Comparison of ENCODE assay signal across 28 cellular contexts in genomic region chr19:32858155-32858554, GRCh38. TPM values are rescaled to one million over a fixed set of nuclear protein-coding genes. Genes with fewer than 3 reads are reported as not detected.
A peak's percentile ranks its signal among the peaks of the same experiment; 100 is the strongest.
DNase-seq lines count a peak whose midpoint lies in the region; ATAC-seq, FAIRE-seq and TF ChIP-seq lines count a peak whose summit lies in the region.
"Had no signal": no experiment of that assay in that cellular context is flagged by ENCODE, and none has a peak within 500 bp of the region (broad histone marks: within the 10 kb centered on the region; RNA-seq: fewer than 3 reads in every experiment).

No MANE protein-coding gene starts in this region.

- no peak overlapping the region for H3K27ac Mint-ChIP-seq in chondrocyte (ENCODE audit: unreplicated experiment)
- H3K27ac Mint-ChIP-seq: CD14-positive monocyte; CD4-positive, alpha-beta T cell; CD8-positive, alpha-beta memory T cell; H9; HFFc6 had no signal

- H3K4me2 ChIP-seq in A549 (no peak overlapping the region), neuronal stem cell (ENCODE audit: insufficient read depth, low read length, poor library complexity, severe bottlenecking) (no peak overlapping the region), Karpas-422 (ENCODE audit: low read depth, low read length, poor library complexity, severe bottlenecking) (no peak overlapping the region)
- H3K4me2 ChIP-seq: BLaER1 treated with 17β-estradiol and CSF1 and Interleukin-3, amounts not matched to agents 10 nM and 100 nM had no signal

- no peak overlapping the region for H3K4me3 Mint-ChIP-seq in chondrocyte (ENCODE audit: unreplicated experiment)
- H3K4me3 Mint-ChIP-seq: CD14-positive monocyte; CD4-positive, alpha-beta T cell; CD8-positive, alpha-beta memory T cell; H9; HFFc6 had no signal

- no peak overlapping the region for H4K91ac ChIP-seq in neuronal stem cell (ENCODE audit: low read depth, low read length, poor library complexity)

- H3K4me3 ChIP-seq in A549 (no peak overlapping the region), neuronal stem cell (ENCODE audit: low read length in 2 of 2) (no peak overlapping the region), spleen (no peak overlapping the region), MG63 (no peak overlapping the region), Karpas-422 (ENCODE audit: low read length) (no peak overlapping the region), transverse colon (no peak overlapping the region)
- H3K4me3 ChIP-seq: BLaER1 treated with 17β-estradiol and CSF1 and Interleukin-3, amounts not matched to agents 10 nM and 100 nM; GM12878 had no signal

- CTCF ChIA-PET in A549 (lab: Yijun Ruan, JAX): no interaction called here

- in situ Hi-C loops in transverse colon (cut with MboI; ENCODE audit: low pct_ligation_motif_present in 1 of 4, low pct_unique_long_range_greater_than_20kb in 1 of 4, low sequenced_read_pairs in 3 of 4): no loop called here

- 62% methylated on average over 13 of the region's 13 CpGs for WGBS in A549 (ENCODE audit: missing lambda C conversion rate)
- WGBS in neuronal stem cell (ENCODE audit: extremely low coverage in 2 of 2, insufficient read length in 2 of 2, insufficient replicate concordance in 1 of 2), 2 donors: no CpG with 5 or more reads among the region's 13 CpGs
- 86 to 91% (median 90%) methylated on average over 13 of the region's 13 CpGs for WGBS in spleen, 5 donors
- 40 to 88% methylated on average over 1 to 9 of the region's 13 CpGs for WGBS in transverse colon (ENCODE audit: low coverage in 1 of 2), 2 donors

- no peak overlapping the region for H4K8ac ChIP-seq in neuronal stem cell (ENCODE audit: low read depth, low read length)

- H3K4me1 ChIP-seq in A549 (no peaks in the 10 kb centered on the region), neuronal stem cell (ENCODE audit: control insufficient read depth in 2 of 2, insufficient read depth in 1 of 2, low read depth in 1 of 2, low read length in 2 of 2) (no peaks in the 10 kb centered on the region), spleen (no peaks in the 10 kb centered on the region), Karpas-422 (ENCODE audit: low read length) (no peaks in the 10 kb centered on the region), transverse colon (no peaks in the 10 kb centered on the region)
- H3K4me1 ChIP-seq: BE2C; BLaER1 treated with 17β-estradiol and CSF1 and Interleukin-3, amounts not matched to agents 10 nM and 100 nM had no signal

- no peak overlapping the region for H2BK5ac ChIP-seq in neuronal stem cell (ENCODE audit: low read length)

- intact Hi-C loops in spleen (cut with DNase I; ENCODE audit: low total_unique reads) (no loop called here), transverse colon (cut with DNase I; ENCODE audit: low total_unique reads) (no loop called here)

- no peaks in the 10 kb centered on the region for H4K20me1 ChIP-seq in Karpas-422 (ENCODE audit: insufficient read depth, low read depth, low read length)
- H4K20me1 ChIP-seq: BLaER1 treated with 17β-estradiol and CSF1 and Interleukin-3, amounts not matched to agents 10 nM and 100 nM had no signal

- H2BK15ac ChIP-seq in neuronal stem cell (ENCODE audit: low read length): no peak overlapping the region

- TF ChIP-seq POLR2A in A549 (IDR thresholded peaks at IDR 0.05; ENCODE audit: low read length) (no peak), spleen (IDR thresholded peaks at IDR 0.05) (no peak), transverse colon (IDR thresholded peaks at IDR 0.05) (no peak)

- no peaks in the 10 kb centered on the region for H3K9me2 ChIP-seq in Karpas-422 (replicated peaks; ENCODE audit: insufficient read depth, low read length)

- POLR2A ChIA-PET in A549 (lab: Yijun Ruan, JAX): no interaction called here

- no peak overlapping the region for H2BK12ac ChIP-seq in neuronal stem cell (ENCODE audit: low read length)

- H3K27ac ChIP-seq in A549: no peak overlapping the region
- H3K27ac ChIP-seq in neuronal stem cell (replicated peaks; ENCODE audit: low read length): no peak overlapping the region
- H3K27ac ChIP-seq in spleen: no peak overlapping the region
- no peak overlapping the region for H3K27ac ChIP-seq in Karpas-422 (ENCODE audit: low read length)
- H3K27ac ChIP-seq in transverse colon: no peak overlapping the region
- H3K27ac ChIP-seq: 22Rv1; BLaER1 treated with 17β-estradiol and CSF1 and Interleukin-3, amounts not matched to agents 10 nM and 100 nM had no signal

- H3K79me2 ChIP-seq in Karpas-422 (ENCODE audit: low read length): no peaks in the 10 kb centered on the region

- DNase-seq in A549 (ENCODE audit: low read depth in 1 of 2, low spot score in 1 of 2): no peak
- DNase-seq in chondrocyte (ENCODE audit: low spot score): peak; percentile 63
- DNase-seq in neuronal stem cell (ENCODE audit: low spot score): no peak
- DNase-seq in spleen: peak; percentile 40
- no peak for DNase-seq in MG63
- DNase-seq in Karpas-422: no peak
- DNase-seq in transverse colon: no peak
- DNase-seq: ACHN; AML-193; BE2C; CD4-positive, alpha-beta T cell; CD8-positive, alpha-beta memory T cell; DMS 273 treated with DMSO at 0.1 percent for 48 hours; DMS79; EL; GDM1; GOT3; H9; HFFc6 had no signal

- no peaks in the 10 kb centered on the region for H3K36me3 Mint-ChIP-seq in chondrocyte (ENCODE audit: low read depth)
- H3K36me3 Mint-ChIP-seq: CD14-positive monocyte; CD8-positive, alpha-beta memory T cell had no signal

- FAIRE-seq in A549 (lab: Jason Lieb, UNC): peak; percentile 7
- FAIRE-seq: A204.1, D721Med, GM12878, GM18507 had no signal

- no peak overlapping the region for H3K14ac ChIP-seq in neuronal stem cell (ENCODE audit: low read length)

- no peak overlapping the region for H2AK5ac ChIP-seq in neuronal stem cell (ENCODE audit: low read depth, low read length)

- H3K9me3 ChIP-seq in A549 (no peaks in the 10 kb centered on the region), neuronal stem cell (replicated peaks in 1 of 2; ENCODE audit: control insufficient read depth in 2 of 2, insufficient read depth in 1 of 2, low read depth in 1 of 2, low read length in 2 of 2) (no peaks in the 10 kb centered on the region), spleen (no peaks in the 10 kb centered on the region), MG63 (no peaks in the 10 kb centered on the region), Karpas-422 (ENCODE audit: low read length) (no peaks in the 10 kb centered on the region), transverse colon (no peaks in the 10 kb centered on the region)
- H3K9me3 ChIP-seq: BE2C; BLaER1 treated with 17β-estradiol and CSF1 and Interleukin-3, amounts not matched to agents 10 nM and 100 nM had no signal

- no peak for ATAC-seq in A549
- ATAC-seq in GM18511 (IDR thresholded peaks at IDR 0.05; ENCODE audit: unreplicated experiment): no peak
- ATAC-seq: GM12878, HCT116 had no signal

- no peak overlapping the region for H3K18ac ChIP-seq in neuronal stem cell (ENCODE audit: low read length)

- H3K27me3 ChIP-seq in neuronal stem cell (ENCODE audit: control insufficient read depth in 3 of 3, insufficient read depth in 3 of 3, low read depth in 1 of 3, low read length in 3 of 3): no peaks in the 10 kb centered on the region
- no peaks in the 10 kb centered on the region for H3K27me3 ChIP-seq in spleen (replicated peaks in 1 of 7)
- H3K27me3 ChIP-seq in MG63: no peaks in the 10 kb centered on the region
- no peaks in the 10 kb centered on the region for H3K27me3 ChIP-seq in Karpas-422 (ENCODE audit: low read length)
- H3K27me3 ChIP-seq in transverse colon: no peaks in the 10 kb centered on the region
- H3K27me3 ChIP-seq: BE2C; BLaER1 treated with 17β-estradiol and CSF1 and Interleukin-3, amounts not matched to agents 10 nM and 100 nM had no signal

- no peak overlapping the region for H3K4ac ChIP-seq in neuronal stem cell (ENCODE audit: low read length)

- no peaks in the 10 kb centered on the region for H3K4me1 Mint-ChIP-seq in chondrocyte (ENCODE audit: low read depth)
- H3K4me1 Mint-ChIP-seq: CD14-positive monocyte; CD8-positive, alpha-beta memory T cell; H9 had no signal

- no peak for TF ChIP-seq RAD21 in A549 (conservative IDR thresholded peaks at IDR 0.05 in 1 of 2, IDR thresholded peaks at IDR 0.05 in 1 of 2)

- H3K9me3 Mint-ChIP-seq in chondrocyte (ENCODE audit: low read depth): no peaks in the 10 kb centered on the region
- H3K9me3 Mint-ChIP-seq: CD4-positive, alpha-beta T cell; CD8-positive, alpha-beta memory T cell; H9; HFFc6 had no signal

- H3K36me3 ChIP-seq in neuronal stem cell (replicated peaks in 1 of 2; ENCODE audit: control insufficient read depth in 2 of 2, insufficient read depth in 2 of 2, low read length in 2 of 2) (no peaks in the 10 kb centered on the region), spleen (no peaks in the 10 kb centered on the region), MG63 (no peaks in the 10 kb centered on the region), Karpas-422 (ENCODE audit: insufficient read depth, low read length) (no peaks in the 10 kb centered on the region), transverse colon (no peaks in the 10 kb centered on the region)
- H3K36me3 ChIP-seq: BE2C; BLaER1 treated with 17β-estradiol and CSF1 and Interleukin-3, amounts not matched to agents 10 nM and 100 nM had no signal

- H2BK120ac ChIP-seq in neuronal stem cell (ENCODE audit: low read depth, low read length): no peak overlapping the region

- H3K27me3 Mint-ChIP-seq in chondrocyte (ENCODE audit: low read depth): no peaks in the 10 kb centered on the region
- H3K27me3 Mint-ChIP-seq: CD4-positive, alpha-beta T cell; CD8-positive, alpha-beta memory T cell had no signal

- no peak for TF ChIP-seq EP300 in A549 (IDR thresholded peaks at IDR 0.05)
- TF ChIP-seq EP300 in transverse colon (IDR thresholded peaks at IDR 0.05; ENCODE audit: low read depth): no peak

- no peaks in the 10 kb centered on the region for H3K79me1 ChIP-seq in neuronal stem cell (ENCODE audit: low read depth, low read length)

- H2AFZ ChIP-seq in neuronal stem cell (ENCODE audit: low read length) (peak overlapping the region; percentile 35), Karpas-422 (ENCODE audit: low read length) (no peak overlapping the region)

- H3K23ac ChIP-seq in neuronal stem cell (ENCODE audit: low read depth, low read length, poor library complexity): no peak overlapping the region

- H3K9ac ChIP-seq in neuronal stem cell (ENCODE audit: low read depth, low read length, poor library complexity) (no peak overlapping the region), Karpas-422 (ENCODE audit: low read length) (no peak overlapping the region)
- H3K9ac ChIP-seq: BLaER1 treated with 17β-estradiol and CSF1 and Interleukin-3, amounts not matched to agents 10 nM and 100 nM had no signal

- TF ChIP-seq CTCF in A549 (IDR thresholded peaks at IDR 0.05) (no peak), chondrocyte (IDR thresholded peaks at IDR 0.05) (no peak), spleen (IDR thresholded peaks at IDR 0.05 in 8 of 11, conservative IDR thresholded peaks at IDR 0.05 in 3 of 11) (no peak), transverse colon (IDR thresholded peaks at IDR 0.05) (no peak)

RNA-seq across cellular contexts. Expression of gene SLC7A9, which starts 11.4 kb away (rescaled TPM):
- polyA plus RNA-seq in A549 (2011; rRNA removed): 0.50 and 1.3 TPM in 2 replicates
- 0.29 and 0.48 TPM in 2 replicates for polyA plus RNA-seq in A549 (2012; cell fraction: cytosol; rRNA removed)
- polyA plus RNA-seq in A549 (2012; cell fraction: nucleus; rRNA removed): 2.5 and 2.8 TPM in 2 replicates
- 0.54 to 0.62 TPM (median 0.62 TPM) in 3 replicates for polyA plus RNA-seq in A549 (2017; fragmentation: RNase III; extraction: RNeasy Plus Mini Kit Qiagen cat#74134 plus additional on column Dnase treatment)
- polyA minus RNA-seq in A549 (2011; rRNA and poly(A)+ RNA removed): 0.74 and 1.0 TPM in 2 replicates
- total RNA-seq in chondrocyte: 0.35 to 0.60 TPM (median 0.41 TPM) in 3 replicates
- 0.20 TPM for polyA plus RNA-seq in neuronal stem cell (2013, experiment 1 of 2)
- polyA plus RNA-seq in neuronal stem cell (2013, experiment 2 of 2): 0.24 TPM
- 1 to 10 TPM in 1 of 7 donors, under 1 TPM in 2, not detected in 4; 0.13 to 1.1 (median 0.52) TPM for total RNA-seq in spleen
- polyA plus RNA-seq in spleen: under 1 TPM; 0.19 to 0.44 (median 0.43) TPM
- total RNA-seq in MG63 (2014; rRNA removed; shearing (Covaris generic); ENCODE audit: low replicate concordance): not detected in 2 replicates
- total RNA-seq in Karpas-422 (2014; rRNA removed; shearing (Covaris generic); ENCODE audit: low replicate concordance): not detected in 2 replicates
- total RNA-seq in transverse colon: 10 to 100 TPM in 1 of 4 donors, 1 to 10 TPM in 1, not detected in 2; 2.5 to 11.2 TPM
- total RNA-seq: H9, HFFc6 had no signal
- polyA plus RNA-seq: CD14-positive monocyte; CD8-positive, alpha-beta memory T cell; GM12878 had no signal

Comparison
In these comparisons a context has a peak if more than half of its experiments do, and no peak if none do; other contexts are left out.
1. DNase-seq: peak in chondrocyte (single experiment) and spleen (single experiment); none in A549 (0 of 2), neuronal stem cell (single experiment), MG63 (single experiment), Karpas-422 (single experiment) and transverse colon (single experiment).